Comparison of ENCODE assay signal across 9 cellular contexts in genomic region chr2:55885129-55885943, GRCh38. TPM values are rescaled to one million over a fixed set of nuclear protein-coding genes. Genes with fewer than 3 reads are reported as not detected.
DNase-seq lines count a peak whose midpoint lies in the region; ATAC-seq and TF ChIP-seq lines count a peak whose summit lies in the region.
"Had no signal": no experiment of that assay in that cellular context is flagged by ENCODE, and none has a peak within 500 bp of the region (broad histone marks: within the 10 kb centered on the region; RNA-seq: fewer than 3 reads in every experiment).

No MANE protein-coding gene starts in this region.

- no peaks in the 10 kb centered on the region for H3K27me3 Mint-ChIP-seq in type B pancreatic cell
- H3K27me3 Mint-ChIP-seq: activated CD4-positive, alpha-beta T cell treated with anti-CD3 and anti-CD28 coated beads, Interleukin-2, amount 10 ng/mL, durations not matched to agents 7 days and 5 days had no signal

- H3K27me3 ChIP-seq in brain microvascular endothelial cell (replicated peaks) (no peaks in the 10 kb centered on the region), left lung (no peaks in the 10 kb centered on the region)

- intact Hi-C loops in left lung (cut with DNase I): no loop called here

- H3K36me3 ChIP-seq in brain microvascular endothelial cell (replicated peaks) (peaks cover 5% of the 10 kb centered on the region), left lung (peaks cover 0 to 4% of the 10 kb centered on the region in 2 donors)

- in situ Hi-C loops in brain microvascular endothelial cell (cut with HindIII; ENCODE audit: low pct_ligation_motif_present, low sequenced_read_pairs): no loop called here

- TF ChIP-seq CTCF in brain microvascular endothelial cell (IDR thresholded peaks at IDR 0.05; ENCODE audit: low read depth, low read length, missing control alignments) (no peak), left lung (IDR thresholded peaks at IDR 0.05) (no peak), type B pancreatic cell (conservative IDR thresholded peaks at IDR 0.05) (no peak)

- no peaks in the 10 kb centered on the region for H3K9me3 Mint-ChIP-seq in type B pancreatic cell
- H3K9me3 Mint-ChIP-seq: activated CD4-positive, alpha-beta T cell treated with anti-CD3 and anti-CD28 coated beads, Interleukin-2, amount 10 ng/mL, durations not matched to agents 7 days and 5 days had no signal

- H3K4me1 ChIP-seq in left lung: peaks cover 5 to 29% of the 10 kb centered on the region in 2 donors

- peak overlapping the region; percentile 92 for H3K27ac ChIP-seq in brain microvascular endothelial cell
- H3K27ac ChIP-seq in left lung: peak overlapping the region; percentile 53 to 61

- peaks cover 6% of the 10 kb centered on the region for H3K36me3 Mint-ChIP-seq in type B pancreatic cell

- H3K4me3 Mint-ChIP-seq in type B pancreatic cell: no peak overlapping the region
- H3K4me3 Mint-ChIP-seq: activated CD4-positive, alpha-beta T cell treated with anti-CD3 and anti-CD28 coated beads, Interleukin-2, amount 10 ng/mL, durations not matched to agents 7 days and 5 days had no signal

- no peaks in the 10 kb centered on the region for H3K9me3 ChIP-seq in left lung

- H3K27ac Mint-ChIP-seq in type B pancreatic cell: peak overlapping the region; percentile 40
- H3K27ac Mint-ChIP-seq: activated CD4-positive, alpha-beta T cell treated with anti-CD3 and anti-CD28 coated beads, Interleukin-2, amount 10 ng/mL, durations not matched to agents 7 days and 5 days had no signal

- no peak overlapping the region for H3K4me3 ChIP-seq in brain microvascular endothelial cell (ENCODE audit: low read depth, low read length)
- no peak overlapping the region for H3K4me3 ChIP-seq in left lung

- peak; percentile 87 for ATAC-seq in left lung

- DNase-seq in M059J (ENCODE audit: low read depth): peak; percentile 92
- DNase-seq in brain microvascular endothelial cell: peak; percentile 96
- peak in 1 of 2 donors; percentile 18 for DNase-seq in left lung
- DNase-seq in type B pancreatic cell (ENCODE audit: extremely low spot score, unreplicated experiment): no peak
- no peak for DNase-seq in iPS-NIHi11 (ENCODE audit: low spot score)
- no peak for DNase-seq in NCI-H2029 (lab: John Stamatoyannopoulos, UW)
- DNase-seq in activated CD8-positive, alpha-beta memory T cell treated with anti-CD3 and anti-CD28 coated beads for 24 hours: no peak
- DNase-seq: activated CD4-positive, alpha-beta T cell treated with anti-CD3 and anti-CD28 coated beads, Interleukin-2, amount 10 ng/mL, durations not matched to agents 7 days and 5 days; glutamatergic neuron had no signal

- H3K4me1 Mint-ChIP-seq in type B pancreatic cell (ENCODE audit: unreplicated experiment): peaks cover 9% of the 10 kb centered on the region
- H3K4me1 Mint-ChIP-seq: activated CD4-positive, alpha-beta T cell treated with anti-CD3 and anti-CD28 coated beads, Interleukin-2, amount 10 ng/mL, durations not matched to agents 7 days and 5 days had no signal

RNA-seq across cellular contexts. Expression of gene EFEMP1, which starts 38.2 kb away (rescaled TPM):
- total RNA-seq in M059J (2014; rRNA removed; shearing (Covaris generic)): 91.3 and 128 TPM in 2 replicates
- total RNA-seq in left lung (100 to 1,000 TPM; 329 to 346 TPM), type B pancreatic cell (ENCODE audit: low replicate concordance) (92.5 and 344 TPM in 2 replicates)
- total RNA-seq: activated CD4-positive, alpha-beta T cell treated with anti-CD3 and anti-CD28 coated beads, Interleukin-2, amount 10 ng/mL, durations not matched to agents 7 days and 5 days had no signal

Comparison
In these comparisons a context has a peak if more than half of its experiments do, and no peak if none do; other contexts are left out.
1. DNase-seq: peak in M059J (single experiment) and brain microvascular endothelial cell (single experiment); none in type B pancreatic cell (single experiment), iPS-NIHi11 (single experiment), NCI-H2029 (single experiment) and activated CD8-positive, alpha-beta memory T cell treated with anti-CD3 and anti-CD28 coated beads for 24 hours (single experiment).